ENCODE assay signal across 14 cellular contexts in the genomic region with DNA sequence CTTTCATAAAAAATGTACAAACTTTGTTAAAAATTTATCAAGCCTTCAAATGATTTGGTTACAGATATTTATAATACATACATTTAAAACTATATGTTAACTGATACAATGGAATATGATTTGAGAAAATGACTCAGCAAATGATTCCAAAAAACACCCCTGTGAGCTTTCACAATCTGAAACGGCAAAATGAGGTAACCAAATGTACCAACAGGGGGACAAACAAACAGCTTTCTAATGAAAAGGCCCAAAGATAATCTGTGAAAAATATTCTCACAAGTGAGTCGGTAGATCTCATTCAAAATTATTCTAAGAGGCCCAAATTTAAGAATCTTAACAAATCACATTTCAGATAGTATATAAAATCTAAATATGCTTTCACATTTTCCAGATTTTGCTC.
"Had no signal": no experiment of that assay in that cellular context is flagged by ENCODE, and none has a peak within 500 bp of the region (broad histone marks: within the 10 kb centered on the region; RNA-seq: fewer than 3 reads in every experiment).

No MANE protein-coding gene starts in this region.

- DNase-seq: activated CD4-positive, alpha-beta T cell treated with anti-CD3 and anti-CD28 coated beads, Interleukin-2, amount 50 U/mL, for 4 hours; activated naive CD4-positive, alpha-beta T cell; adrenal gland; cerebellar nuclear complex; dorsolateral prefrontal cortex; esophagus squamous epithelium; small intestine; SW 1271; tibial artery; uterus had no signal

- H3K4me3 Mint-ChIP-seq: stimulated activated effector memory CD8-positive, alpha-beta T cell treated with anti-CD3 and anti-CD28 coated beads, Interleukin-12 subunit alpha, Interleukin-12 subunit beta, amount 100 ng/mL, for 72 hours; T-helper 2 cell treated with Interferon-gamma antibody and Interleukin-4, amounts not matched to agents 5 μg/mL and 100 μg/mL, for 36 hours had no signal

- H3K27ac ChIP-seq: adrenal gland, esophagus squamous epithelium, gastroesophageal sphincter, right atrium auricular region, tibial artery, uterus had no signal

- H3K27ac Mint-ChIP-seq: T-helper 2 cell treated with Interferon-gamma antibody and Interleukin-4, amounts not matched to agents 5 μg/mL and 100 μg/mL, for 36 hours had no signal

- H3K4me1 Mint-ChIP-seq: stimulated activated effector memory CD8-positive, alpha-beta T cell treated with anti-CD3 and anti-CD28 coated beads, Interleukin-12 subunit alpha, Interleukin-12 subunit beta, amount 100 ng/mL, for 72 hours had no signal

- ATAC-seq: gastroesophageal sphincter; stimulated activated effector memory CD8-positive, alpha-beta T cell treated with anti-CD3 and anti-CD28 coated beads, Interleukin-12 subunit alpha, Interleukin-12 subunit beta, amount 100 ng/mL, for 72 hours had no signal

- H3K9me3 Mint-ChIP-seq: stimulated activated effector memory CD8-positive, alpha-beta T cell treated with anti-CD3 and anti-CD28 coated beads, Interleukin-12 subunit alpha, Interleukin-12 subunit beta, amount 100 ng/mL, for 72 hours; T-helper 2 cell treated with Interferon-gamma antibody and Interleukin-4, amounts not matched to agents 5 μg/mL and 100 μg/mL, for 36 hours had no signal
